Comparison of ENCODE assay signal across 27 cellular contexts in genomic region chr6:104921896-104922295, GRCh38. TPM values are rescaled to one million over a fixed set of nuclear protein-coding genes. Genes with fewer than 3 reads are reported as not detected.
DNase-seq lines count a peak whose midpoint lies in the region; ATAC-seq, FAIRE-seq and TF ChIP-seq lines count a peak whose summit lies in the region.
"Had no signal": no experiment of that assay in that cellular context is flagged by ENCODE, and none has a peak within 500 bp of the region (broad histone marks: within the 10 kb centered on the region; RNA-seq: fewer than 3 reads in every experiment).

No MANE protein-coding gene starts in this region.

- H3K4me3 ChIP-seq in K562 = no peak overlapping the region
- no peak overlapping the region for H3K4me3 ChIP-seq in pancreas
- H3K4me3 ChIP-seq: BLaER1, GM12878 had no signal

- no peak overlapping the region for H4K8ac ChIP-seq in H9 (replicated peaks; ENCODE audit: insufficient read length, low read depth, low read length)

- no peaks in the 10 kb centered on the region for H3K4me1 ChIP-seq in H9 (ENCODE audit: insufficient read depth, low read length)
- H3K4me1 ChIP-seq in K562 (replicated peaks in 1 of 2; ENCODE audit: control insufficient read depth in 2 of 2, insufficient read depth in 2 of 2, low read length in 2 of 2) = no peaks in the 10 kb centered on the region
- no peaks in the 10 kb centered on the region for H3K4me1 ChIP-seq in pancreas
- H3K4me1 ChIP-seq: BE2C, BLaER1 had no signal

- intact Hi-C loops in K562 (cut with micrococcal nuclease) (no loop called here), pancreas (cut with DNase I) (no loop called here)

- peaks cover 0 to 7% (median 0%) of the 10 kb centered on the region in 3 experiments; a peak in 1 of 7 replicates for H3K36me3 Mint-ChIP-seq in H9 (ENCODE audit: insufficient read depth in 1 of 3, low read depth in 3 of 3)
- H3K36me3 Mint-ChIP-seq: CD14-positive monocyte; CD4-positive, alpha-beta memory T cell; CD4-positive, CD25-positive, alpha-beta regulatory T cell; CD8-positive, alpha-beta memory T cell had no signal

- no peaks in the 10 kb centered on the region for H3K79me1 ChIP-seq in H9 (ENCODE audit: insufficient read depth, low read depth, low read length, poor library complexity, severe bottlenecking)

- ATAC-seq in K562 = no peak
- no peak for ATAC-seq in GM18505 (IDR thresholded peaks at IDR 0.05; ENCODE audit: unreplicated experiment)
- no peak for ATAC-seq in pancreas
- ATAC-seq: GM12878 had no signal

- H2BK20ac ChIP-seq in H9 (ENCODE audit: low read depth, low read length, poor library complexity, severe bottlenecking) = no peak overlapping the region

- BruUV-seq in K562 (replicated peaks; lab: Mats Ljungman, UMichigan) = no TSS peak

- no peak overlapping the region for H2BK15ac ChIP-seq in H9 (ENCODE audit: low read depth, low read length)

- H2AFZ ChIP-seq in H9 (ENCODE audit: low read length) (no peak overlapping the region), K562 (ENCODE audit: low read depth, low read length) (no peak overlapping the region)

- H2AK5ac ChIP-seq in H9 (ENCODE audit: insufficient read length, low read length) = no peak overlapping the region

- no peak overlapping the region for H2BK120ac ChIP-seq in H9 (ENCODE audit: low read depth, low read length, poor library complexity, severe bottlenecking)

- H4K20me1 ChIP-seq in H9 (ENCODE audit: control insufficient read depth, insufficient read depth, insufficient read length) (no peaks in the 10 kb centered on the region), K562 (replicated peaks; ENCODE audit: control insufficient read depth, insufficient read depth, low read length) (no peaks in the 10 kb centered on the region)
- H4K20me1 ChIP-seq: BLaER1 had no signal

- H3K27ac ChIP-seq in H9 (ENCODE audit: insufficient read length, low read depth, low read length) = no peak overlapping the region
- H3K27ac ChIP-seq in K562 (ENCODE audit: extremely low read depth, low read depth, low read length) = no peak overlapping the region
- H3K27ac ChIP-seq in pancreas = no peak overlapping the region
- H3K27ac ChIP-seq in substantia nigra (ENCODE audit: low read depth, low read length, poor library complexity, severe bottlenecking) = no peak overlapping the region
- H3K27ac ChIP-seq: BLaER1 had no signal

- peaks cover 23 to 24% of the 10 kb centered on the region in 2 experiments for H3K4me1 Mint-ChIP-seq in H9
- H3K4me1 Mint-ChIP-seq: CD14-positive monocyte; CD4-positive, alpha-beta memory T cell; CD8-positive, alpha-beta memory T cell had no signal

- FAIRE-seq in D721Med (lab: Jason Lieb, UNC) (peak; percentile 41), K562 (lab: Jason Lieb, UNC) (peak; percentile 48), pancreas (lab: Jason Lieb, UNC) (no peak)
- FAIRE-seq: GM12878, GM12892 had no signal

- no peak overlapping the region for H3K14ac ChIP-seq in H9 (ENCODE audit: insufficient read depth, low read length)

- no peaks in the 10 kb centered on the region for H3K9me1 ChIP-seq in K562 (ENCODE audit: control insufficient read depth, insufficient read depth, low read length)

- no peak overlapping the region for H3K23ac ChIP-seq in H9 (ENCODE audit: insufficient read length, low read depth, low read length)

- H3K27me3 ChIP-seq in H9 (ENCODE audit: insufficient read depth, low read length) (no peaks in the 10 kb centered on the region), K562 (ENCODE audit: control insufficient read depth in 2 of 2, insufficient read depth in 2 of 2, low read length in 2 of 2) (peaks cover 0 to 2% of the 10 kb centered on the region in 2 experiments; a peak in 2 of 5 replicates), pancreas (no peaks in the 10 kb centered on the region)
- H3K27me3 ChIP-seq: BE2C, BLaER1 had no signal

- H3K9me3 ChIP-seq in H9 (ENCODE audit: control insufficient read depth, low read depth, low read length) = no peaks in the 10 kb centered on the region
- H3K9me3 ChIP-seq in K562 (replicated peaks; ENCODE audit: control insufficient read depth, insufficient read depth, low read depth, low read length) = no peaks in the 10 kb centered on the region
- H3K9me3 ChIP-seq in pancreas = no peaks in the 10 kb centered on the region
- H3K9me3 ChIP-seq: BE2C, BLaER1 had no signal

- H3K4ac ChIP-seq in H9 (ENCODE audit: low read depth, low read length) = no peak overlapping the region

- no peak overlapping the region for H3K27ac Mint-ChIP-seq in H9
- H3K27ac Mint-ChIP-seq: CD14-positive monocyte; CD4-positive, alpha-beta memory T cell; CD4-positive, CD25-positive, alpha-beta regulatory T cell had no signal

- no peak overlapping the region for H3T11ph ChIP-seq in H9 (ENCODE audit: low read length)

- no peak overlapping the region for H4K91ac ChIP-seq in H9 (ENCODE audit: insufficient read length, low read depth, low read length)

- no peaks in the 10 kb centered on the region for H3K79me2 ChIP-seq in H9 (ENCODE audit: insufficient read depth, low read length)
- no peaks in the 10 kb centered on the region for H3K79me2 ChIP-seq in K562 (ENCODE audit: control insufficient read depth, insufficient read depth, low read length)

- no peak overlapping the region for H3K56ac ChIP-seq in H9 (ENCODE audit: insufficient read length, low read depth, low read length)

- no peak overlapping the region for H2BK12ac ChIP-seq in H9 (ENCODE audit: insufficient read length, low read depth, low read length)

- no peak overlapping the region for H3K4me3 Mint-ChIP-seq in H9
- H3K4me3 Mint-ChIP-seq: CD14-positive monocyte; CD4-positive, alpha-beta memory T cell; CD4-positive, CD25-positive, alpha-beta regulatory T cell; CD8-positive, alpha-beta memory T cell had no signal

- no CpG with 5 or more reads among the region's 1 CpG for WGBS in H9 (ENCODE audit: extremely low coverage, insufficient read length, low lambda C conversion rate)
- 0% methylated on average over 1 of the region's 1 CpG for WGBS in K562 (ENCODE audit: insufficient coverage, low coverage, missing lambda C conversion rate)
- WGBS in pancreas, 2 donors = 25 to 28% methylated on average over 1 of the region's 1 CpG

- no peaks in the 10 kb centered on the region for H3K9me3 Mint-ChIP-seq in H9
- H3K9me3 Mint-ChIP-seq: CD14-positive monocyte had no signal

- no peak overlapping the region for H4K5ac ChIP-seq in H9 (ENCODE audit: insufficient read length, low read depth, low read length)

- POLR2A ChIA-PET in K562 (lab: Yijun Ruan, JAX) = interaction anchor here (0.7 to 1.2 kb wide), 2 partner anchors 10 to 13 kb away, joined by 3 read pairs; no protein-coding TSS in a partner anchor

- H3K4me2 ChIP-seq in H9 (ENCODE audit: insufficient read depth, insufficient read length, low read length) (no peak overlapping the region), K562 (ENCODE audit: insufficient read depth, low read length) (no peak overlapping the region)
- H3K4me2 ChIP-seq: BLaER1 had no signal

- H2BK5ac ChIP-seq in H9 (ENCODE audit: insufficient read length, low read length) = no peak overlapping the region

- H3K9ac ChIP-seq in H9 (ENCODE audit: extremely low read depth, insufficient read length, low read length) (peak overlapping the region; percentile 50), K562 (ENCODE audit: insufficient read depth in 1 of 2, low read depth in 2 of 2, low read length in 2 of 2) (no peak overlapping the region)
- H3K9ac ChIP-seq: BLaER1 had no signal

- H3K18ac ChIP-seq in H9 (ENCODE audit: insufficient read length, low read depth, low read length) = no peak overlapping the region

- TF ChIP-seq CTCF in D721Med (IDR thresholded peaks at IDR 0.05; ENCODE audit: insufficient read depth, missing control alignments) (no peak), H9 (conservative IDR thresholded peaks at IDR 0.05) (no peak), K562 (IDR thresholded peaks at IDR 0.05 in 2 of 3, conservative IDR thresholded peaks at IDR 0.05 in 1 of 3; ENCODE audit: insufficient read depth in 2 of 3, low read depth in 1 of 3, low read length in 3 of 3) (no peak), pancreas (IDR thresholded peaks at IDR 0.05) (no peak)

- no peaks in the 10 kb centered on the region for H3K27me3 Mint-ChIP-seq in H9 (ENCODE audit: low read depth)

- H3K23me2 ChIP-seq in H9 (ENCODE audit: insufficient read length, low read depth, low read length, poor library complexity, severe bottlenecking) = no peaks in the 10 kb centered on the region

- no peak for TF ChIP-seq RAD21 in K562 (CRISPR knock-in tag; conservative IDR thresholded peaks at IDR 0.05 in 1 of 2, IDR thresholded peaks at IDR 0.05 in 1 of 2)

- TF ChIP-seq EP300 in K562 (IDR thresholded peaks at IDR 0.05; ENCODE audit: low read length) = no peak

- CTCF ChIA-PET in K562 (lab: Yijun Ruan, JAX; ENCODE audit: low intra/inter-chr PET ratio) = no interaction called here

- DNase-seq in D721Med (ENCODE audit: insufficient read length, low spot score) (no peak), H9 (no peak), K562 (ENCODE audit: extremely low read depth in 1 of 4, low spot score in 3 of 4) (no peak), glomerular visceral epithelial cell (ENCODE audit: extremely low spot score) (no peak), pancreas (no peak), substantia nigra (lab: John Stamatoyannopoulos, UW) (no peak)
- DNase-seq: 8988T; ACHN; BE2C; C1 segment of cervical spinal cord; CD4-positive, alpha-beta memory T cell; CD4-positive, CD25-positive, alpha-beta regulatory T cell; CD8-positive, alpha-beta memory T cell; COR-L47; DMS 273 treated with DMSO at 0.1 percent for 48 hours; DMS153; DMS53; DMS79; DND-41; EL; GDM1 had no signal

- H3K36me3 ChIP-seq in K562 (ENCODE audit: control insufficient read depth, insufficient read depth, low read length) = no peaks in the 10 kb centered on the region
- no peaks in the 10 kb centered on the region for H3K36me3 ChIP-seq in pancreas
- H3K36me3 ChIP-seq: BE2C, BLaER1 had no signal

- TF ChIP-seq POLR2A in K562 (conservative IDR thresholded peaks at IDR 0.05) (no peak), GM18505 (IDR thresholded peaks at IDR 0.05; ENCODE audit: borderline replicate concordance, extremely low read depth, insufficient read depth, insufficient read length) (no peak)

- in situ Hi-C loops in K562 (cut with MboI) = loop anchor here (10.0 kb wide), 1 partner anchor 493 kb away; no protein-coding TSS in a partner anchor

RNA-seq across cellular contexts. Expression of gene LIN28B, which starts 35.0 kb away (rescaled TPM):
- 109 and 110 TPM in 2 replicates for total RNA-seq in H9 (2021)
- total RNA-seq in K562 (2011; cell fraction: chromatin; rRNA removed; ENCODE audit: low replicate concordance) = 5.2 and 15.0 TPM in 2 replicates
- total RNA-seq in K562 (2011; cell fraction: nucleolus; rRNA removed) = 3.5 and 6.6 TPM in 2 replicates
- total RNA-seq in K562 (2011; cell fraction: nucleoplasm; rRNA removed) = 10.7 and 20.8 TPM in 2 replicates
- 42.1 and 42.8 TPM in 2 replicates for total RNA-seq in K562 (2014; rRNA removed)
- total RNA-seq in K562 (2014; rRNA removed; fragmentation: Illumina TruSeq; extraction: Trizol) = 77.3 and 85.4 TPM in 2 replicates
- total RNA-seq in K562 (2015; rRNA removed; fragmentation: Illumina TruSeq; extraction: Trizol) = 70.4 and 77.0 TPM in 2 replicates
- total RNA-seq in K562 (2021) = 50.5 and 52.7 TPM in 2 replicates
- 25.5 and 36.3 TPM in 2 replicates for polyA plus RNA-seq in K562 (2011; rRNA removed)
- 7.4 and 15.1 TPM in 2 replicates for polyA plus RNA-seq in K562 (2011; cell fraction: cytosol; rRNA removed)
- polyA plus RNA-seq in K562 (2011; cell fraction: nucleus; rRNA removed) = 7.3 and 10.4 TPM in 2 replicates
- polyA plus RNA-seq in K562 (2012) = 25.1 and 34.8 TPM in 2 replicates
- polyA plus RNA-seq in K562 (2014; fragmentation: Illumina TruSeq; extraction: Trizol) = 45.0 and 56.4 TPM in 2 replicates
- 10 to 100 TPM; 20.9 to 29.9 TPM for polyA plus RNA-seq in K562 (2014; fragmentation: Nextera tagmentation; extraction: Ambion mirVana)
- polyA plus RNA-seq in K562 (2014; rRNA removed) = 25.8 and 27.6 TPM in 2 replicates
- 51.8 and 54.2 TPM in 2 replicates for polyA minus RNA-seq in K562 (2011; rRNA and poly(A)+ RNA removed)
- polyA minus RNA-seq in K562 (2011; cell fraction: cytosol; rRNA and poly(A)+ RNA removed) = 20.6 and 29.0 TPM in 2 replicates
- 6.1 and 12.8 TPM in 2 replicates for polyA minus RNA-seq in K562 (2011; cell fraction: nucleus; rRNA and poly(A)+ RNA removed)
- total RNA-seq in pancreas = under 1 TPM in 1 of 6 donors, not detected in 5; 0.22 TPM
- polyA plus RNA-seq in pancreas = not detected
- total RNA-seq: CD4-positive, alpha-beta memory T cell; CD4-positive, CD25-positive, alpha-beta regulatory T cell; CD8-positive, alpha-beta memory T cell had no signal
- polyA plus RNA-seq: AG04450; CD14-positive monocyte; CD4-positive, alpha-beta memory T cell; CD4-positive, CD25-positive, alpha-beta regulatory T cell; CD8-positive, alpha-beta memory T cell had no signal
